27 cellular contexts compared by ENCODE assay signal in genomic region chr15:79059081-79059572, GRCh38. TPM values are rescaled to one million over a fixed set of nuclear protein-coding genes. Genes with fewer than 3 reads are reported as not detected.
"Had no signal": no experiment of that assay in that cellular context is flagged by ENCODE, and none has a peak within 500 bp of the region (broad histone marks: within the 10 kb centered on the region; RNA-seq: fewer than 3 reads in every experiment).

No MANE protein-coding gene starts in this region.

- H3K27ac ChIP-seq: stomach, suprapubic skin, testis, thoracic aorta, thyroid gland, tibial artery, tibial nerve, transverse colon, upper lobe of left lung, upper lobe of right lung, uterus, vagina had no signal

- H3K4me1 ChIP-seq: stomach, suprapubic skin, testis, thyroid gland, tibial artery, transverse colon, upper lobe of left lung, upper lobe of right lung, uterus, vagina had no signal

- H3K27me3 ChIP-seq: testis, thyroid gland, tibial nerve, transverse colon, upper lobe of left lung, upper lobe of right lung, uterus, vagina had no signal

- ATAC-seq: stimulated activated effector memory CD8-positive, alpha-beta T cell treated with anti-CD3 and anti-CD28 coated beads, Interleukin-12 subunit alpha, Interleukin-12 subunit beta, amount 100 ng/mL, for 72 hours; stimulated activated memory B cell treated with anti-CD40 and anti-IgM and Interleukin-4, amounts not matched to agents 10 μg/mL and 1 μg/mL and 100 μg/mL, for 72 hours; stimulated activated naive B cell treated with anti-CD40 and anti-IgM and Interleukin-4, amounts not matched to agents 10 μg/mL and 1 μg/mL and 100 μg/mL, for 72 hours; stimulated activated naive CD8-positive, alpha-beta T cell treated with anti-CD3 and anti-CD28 coated beads, Interleukin-15, amount 100 ng/mL, for 72 hours; stimulated activated naive CD8-positive, alpha-beta T cell treated with anti-CD3 and anti-CD28 coated beads, Interleukin-15, Interleukin-2, amounts not matched to agents 100 U/mL and 50 U/mL, for 24 hours; upper lobe of right lung had no signal

- DNase-seq: stimulated activated CD4-positive, alpha-beta T cell treated with anti-CD3 and anti-CD28 coated beads, Interleukin-2, amount 100 ng/mL, for 48 hours; stimulated activated CD4-positive, alpha-beta T cell treated with anti-CD3 and anti-CD28 coated beads, Interleukin-4, amount 100 ng/mL, for 1 hour; stimulated activated CD4-positive, alpha-beta T cell treated with anti-CD3 and anti-CD28 coated beads, Interleukin-4, amount 100 ng/mL, for 24 hours; stimulated activated CD4-positive, alpha-beta T cell treated with anti-CD3 and anti-CD28 coated beads, Interleukin-4, amount 100 ng/mL, for 4 hours; stimulated activated CD8-positive, alpha-beta memory T cell treated with anti-CD3 and anti-CD28 coated beads, Interleukin-4, amount 100 ng/mL, for 48 hours; stimulated activated naive B cell treated with anti-CD40 and anti-IgM and Interleukin-4, amounts not matched to agents 10 μg/mL and 1 μg/mL and 100 μg/mL, for 72 hours; stimulated activated naive CD4-positive, alpha-beta T cell; stimulated activated naive CD4-positive, alpha-beta T cell treated with Interleukin-2 at 50 U/mL for 16 hours; stimulated activated naive CD8-positive, alpha-beta T cell treated with anti-CD3 and anti-CD28 coated beads, Interleukin-15, amount 100 ng/mL, for 72 hours; stimulated activated naive CD8-positive, alpha-beta T cell treated with anti-CD3 and anti-CD28 coated beads, Interleukin-15, Interleukin-2, amounts not matched to agents 100 U/mL and 50 U/mL, for 24 hours; stomach; substantia nigra; testis; thyroid gland; tibial artery; transverse colon; trophoblast cell; upper lobe of right lung; uterus had no signal

- H3K9me3 ChIP-seq: stomach, suprapubic skin, testis, thoracic aorta, thyroid gland, tibial artery, tibial nerve, transverse colon, upper lobe of left lung, upper lobe of right lung, uterus, vagina had no signal

- H3K4me3 ChIP-seq: stomach, suprapubic skin, testis, thoracic aorta, thyroid gland, tibial artery, tibial nerve, transverse colon, upper lobe of left lung, upper lobe of right lung, uterus, vagina had no signal

- FAIRE-seq: urothelium cell line had no signal

- H3K36me3 ChIP-seq: stomach, suprapubic skin, thoracic aorta, thyroid gland, tibial artery, tibial nerve, transverse colon, upper lobe of left lung, upper lobe of right lung, uterus, vagina had no signal

RNA-seq across cellular contexts. Expression of gene RASGRF1, which starts 31.5 kb away (rescaled TPM):
- total RNA-seq: thoracic aorta, vagina had no signal
